ENCODE assay signal across 22 cellular contexts in the genomic region with DNA sequence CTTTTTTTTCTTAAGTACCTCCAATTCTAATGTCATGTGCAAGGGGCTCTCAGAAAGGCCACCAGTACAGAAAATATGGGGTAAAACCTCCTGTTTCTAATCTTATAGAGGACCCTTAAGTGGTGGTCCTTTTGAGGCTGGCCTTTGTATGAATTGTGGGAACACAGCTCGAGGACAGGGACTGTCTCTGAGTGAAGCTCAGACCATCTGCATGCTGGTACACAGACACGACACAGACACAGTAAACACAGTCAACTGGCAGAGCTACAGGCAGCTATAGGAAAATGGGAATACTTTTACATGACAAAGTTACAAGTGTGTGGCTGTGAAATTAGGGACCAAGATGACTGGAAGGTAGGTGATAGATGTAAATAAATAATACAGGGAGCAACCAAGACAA.
A peak's percentile ranks its signal among the peaks of the same experiment; 100 is the strongest.
DNase-seq lines count a peak whose midpoint lies in the region; ATAC-seq, FAIRE-seq and TF ChIP-seq lines count a peak whose summit lies in the region.
"Had no signal": no experiment of that assay in that cellular context is flagged by ENCODE, and none has a peak within 500 bp of the region (broad histone marks: within the 10 kb centered on the region; RNA-seq: fewer than 3 reads in every experiment).

No MANE protein-coding gene starts in this region.

- H3K27me3 ChIP-seq in breast epithelium (no peaks in the 10 kb centered on the region), H1 (replicated peaks in 1 of 4; ENCODE audit: control insufficient read depth in 3 of 4, extremely low read depth in 1 of 4, insufficient read depth in 3 of 4, low read length in 3 of 4) (no peaks in the 10 kb centered on the region)
- H3K27me3 ChIP-seq: BLaER1 had no signal

- CTCF ChIA-PET in MCF 10A (lab: Yijun Ruan, JAX) (interaction anchor here (0.6 to 0.7 kb wide), 2 partner anchors 115 to 357 kb away, joined by 3 to 4 read pairs; no protein-coding TSS in a partner anchor), H1 (lab: Charles Lee; ENCODE audit: partially characterized antibody) (interaction anchor here (0.9 to 1.1 kb wide), 2 partner anchors 22 to 230 kb away, joined by 3 read pairs; no protein-coding TSS in a partner anchor)

- no peak overlapping the region for H3K56ac ChIP-seq in H1 (replicated peaks; ENCODE audit: insufficient read length, low read depth, low read length)

- DNase-seq in MCF 10A (ENCODE audit: unreplicated experiment) (no peak), breast epithelium (ENCODE audit: low spot score in 2 of 2) (no peak), H1 (ENCODE audit: low read depth in 1 of 2, low spot score in 2 of 2) (no peak), omental fat pad (ENCODE audit: low spot score) (no peak), NCI-H2107 treated with DMSO at 0.1 percent for 48 hours (lab: John Stamatoyannopoulos, UW; ENCODE audit: unreplicated experiment) (no peak), GDM1 (lab: John Stamatoyannopoulos, UW) (no peak), G401 (ENCODE audit: low spot score) (no peak)
- DNase-seq: 8988T; CD8-positive, alpha-beta memory T cell; DMS79 treated with DMSO at 0.1 percent for 48 hours; H7; NCI-H187; NCI-H2171; NCI-H446; NCI-H69; RPMI8226; SJCRH30 had no signal

- ATAC-seq in omental fat pad (ENCODE audit: low FRiP score), result peak; percentile 28
- no peak for ATAC-seq in GM19397 (IDR thresholded peaks at IDR 0.05; ENCODE audit: unreplicated experiment)

- H3K4me1 ChIP-seq in breast epithelium (no peaks in the 10 kb centered on the region), H1 (replicated peaks in 1 of 4; ENCODE audit: control insufficient read depth in 3 of 4, insufficient read depth in 4 of 4, low read length in 3 of 4) (no peaks in the 10 kb centered on the region)
- H3K4me1 ChIP-seq: BLaER1, SJCRH30 had no signal

- no peaks in the 10 kb centered on the region for H3K36me3 Mint-ChIP-seq in MCF 10A (ENCODE audit: insufficient read depth, unreplicated experiment)

- POLR2A ChIA-PET in MCF 10A (lab: Yijun Ruan, JAX) (interaction anchor here (0.9 to 1.4 kb wide), 6 partner anchors 9 to 449 kb away, joined by 3 to 6 read pairs (median 4); no protein-coding TSS in a partner anchor), H1 (lab: Charles Lee; ENCODE audit: partially characterized antibody) (no interaction called here)

- no peak overlapping the region for H4K91ac ChIP-seq in H1 (replicated peaks; ENCODE audit: insufficient read length, low read length)

- H3K4me2 ChIP-seq in H1 (ENCODE audit: insufficient read depth in 1 of 2, low read depth in 2 of 2, low read length in 2 of 2), result no peak overlapping the region
- H3K4me2 ChIP-seq: BLaER1 had no signal

- H2BK5ac ChIP-seq in H1 (ENCODE audit: low read depth, low read length), result no peak overlapping the region

- 0 out of 2 replicates have a peak overlapping the region, but pooled peaks have one; percentile 51 for H2AFZ ChIP-seq in H1 (ENCODE audit: low read length)

- no peaks in the 10 kb centered on the region for H4K20me1 ChIP-seq in H1 (replicated peaks in 1 of 2; ENCODE audit: control insufficient read depth in 1 of 2, insufficient read depth in 2 of 2, low read length in 2 of 2)
- H4K20me1 ChIP-seq: BLaER1 had no signal

- H3K18ac ChIP-seq in H1 (ENCODE audit: extremely low read depth, low read length), result no peak overlapping the region

- no peak for TF ChIP-seq EP300 in H1 (IDR thresholded peaks at IDR 0.05; ENCODE audit: borderline replicate concordance in 1 of 2, low read depth in 2 of 2, low read length in 2 of 2)

- intact Hi-C loops in MCF 10A (cut with micrococcal nuclease), result no loop called here
- intact Hi-C loops in breast epithelium (cut with DNase I; ENCODE audit: low total_unique reads), result no loop called here

- 88% methylated on average over 2 of the region's 2 CpGs; no CpG with 5 or more reads in 1 of the 2 experiments for WGBS in H1 (ENCODE audit: extremely low coverage in 1 of 2, insufficient coverage in 1 of 2, insufficient read length in 1 of 2, insufficient replicate concordance in 2 of 2, low coverage in 1 of 2, low lambda C conversion rate in 2 of 2, missing lambda C conversion rate in 1 of 2), 2 experiments

- no peaks in the 10 kb centered on the region for H3K36me3 ChIP-seq in breast epithelium
- no peaks in the 10 kb centered on the region for H3K36me3 ChIP-seq in H1 (ENCODE audit: control insufficient read depth in 2 of 4, insufficient read depth in 4 of 4, low read length in 3 of 4)
- H3K36me3 ChIP-seq: BLaER1, SJCRH30 had no signal

- H2BK20ac ChIP-seq in H1 (ENCODE audit: low read length), result no peak overlapping the region

- no peaks in the 10 kb centered on the region for H3K79me2 ChIP-seq in H1 (ENCODE audit: control insufficient read depth in 1 of 2, insufficient read depth in 2 of 2, low read length in 2 of 2)

- H3K4me1 Mint-ChIP-seq in MCF 10A (ENCODE audit: insufficient read depth, unreplicated experiment), result no peaks in the 10 kb centered on the region
- H3K4me1 Mint-ChIP-seq: CD8-positive, alpha-beta memory T cell had no signal

- H2AK5ac ChIP-seq in H1 (ENCODE audit: low read depth, low read length), result no peak overlapping the region

- H3K14ac ChIP-seq in H1 (ENCODE audit: insufficient read length), result no peak overlapping the region

- H3K4me3 ChIP-seq in breast epithelium, result no peak overlapping the region
- no peak overlapping the region for H3K4me3 ChIP-seq in H1 (ENCODE audit: extremely low read depth in 1 of 4, insufficient read depth in 2 of 4, low read depth in 3 of 4, low read length in 4 of 4)
- H3K4me3 ChIP-seq: BLaER1, SJCRH30 had no signal

- no peak for TF ChIP-seq RAD21 in H1 (IDR thresholded peaks at IDR 0.05 in 1 of 2, conservative IDR thresholded peaks at IDR 0.05 in 1 of 2; ENCODE audit: low read depth in 2 of 2, low read length in 2 of 2)

- H2BK12ac ChIP-seq in H1 (ENCODE audit: low read depth, low read length), result no peak overlapping the region

- no peaks in the 10 kb centered on the region for H3K27me3 Mint-ChIP-seq in MCF 10A (ENCODE audit: insufficient read depth, unreplicated experiment)

- BruUV-seq in MCF 10A (replicated peaks; lab: Mats Ljungman, UMichigan), result TSS peak; percentile 89

- in situ Hi-C loops in G401 (cut with HindIII; ENCODE audit: low sequenced_read_pairs), result no loop called here

- no peaks in the 10 kb centered on the region for H3K23me2 ChIP-seq in H1 (ENCODE audit: low read depth, low read length)

- H2BK120ac ChIP-seq in H1 (replicated peaks; ENCODE audit: low read depth, low read length), result no peak overlapping the region

- no peaks in the 10 kb centered on the region for H3K79me1 ChIP-seq in H1 (ENCODE audit: low read depth, low read length)

- H3K4me3 Mint-ChIP-seq in MCF 10A (ENCODE audit: unreplicated experiment), result no peak overlapping the region
- H3K4me3 Mint-ChIP-seq: CD8-positive, alpha-beta memory T cell had no signal

- peak overlapping the region; percentile 39 for H3K27ac Mint-ChIP-seq in MCF 10A (ENCODE audit: low read depth, unreplicated experiment)
- H3K27ac Mint-ChIP-seq: CD8-positive, alpha-beta memory T cell had no signal

- TF ChIP-seq POLR2A in breast epithelium (IDR thresholded peaks at IDR 0.05) (no peak), H1 (IDR thresholded peaks at IDR 0.05; ENCODE audit: control extremely low read depth in 1 of 2, low read depth in 2 of 2, low read length in 2 of 2) (no peak)

- no peaks in the 10 kb centered on the region for H3K9me3 Mint-ChIP-seq in MCF 10A (ENCODE audit: unreplicated experiment)
- H3K9me3 Mint-ChIP-seq: CD8-positive, alpha-beta memory T cell had no signal

- H3K23ac ChIP-seq in H1 (ENCODE audit: insufficient read length), result no peak overlapping the region

- FAIRE-seq in H1 (lab: Jason Lieb, UNC), result no peak
- FAIRE-seq: GM12892, HTR-8/SVneo had no signal

- no peaks in the 10 kb centered on the region for H3K9me3 ChIP-seq in breast epithelium
- no peaks in the 10 kb centered on the region for H3K9me3 ChIP-seq in H1 (ENCODE audit: insufficient read depth in 2 of 2, low read depth in 1 of 2, low read length in 1 of 2)
- H3K9me3 ChIP-seq: BLaER1, SJCRH30 had no signal

- H3K9ac ChIP-seq in H1 (replicated peaks in 1 of 4; ENCODE audit: extremely low read depth in 1 of 4, low read depth in 3 of 4, low read length in 3 of 4), result no peak overlapping the region
- H3K9ac ChIP-seq: BLaER1 had no signal

- H3K4ac ChIP-seq in H1 (replicated peaks; ENCODE audit: insufficient read length, low read depth, low read length), result no peak overlapping the region

- H4K5ac ChIP-seq in H1 (ENCODE audit: insufficient read length, low read depth, low read length), result no peak overlapping the region

- TF ChIP-seq CTCF in MCF 10A (IDR thresholded peaks at IDR 0.05; ENCODE audit: unreplicated experiment) (no peak), breast epithelium (IDR thresholded peaks at IDR 0.05) (no peak), H1 (IDR thresholded peaks at IDR 0.05; ENCODE audit: control extremely low read depth in 1 of 3, insufficient read depth in 1 of 3, low read depth in 1 of 3, low read length in 3 of 3) (no peak), omental fat pad (IDR thresholded peaks at IDR 0.05) (no peak)

- H3K27ac ChIP-seq in breast epithelium, result no peak overlapping the region
- H3K27ac ChIP-seq in H1 (ENCODE audit: low read depth, low read length), result no peak overlapping the region
- H3K27ac ChIP-seq: BLaER1, HL-60, SJCRH30 had no signal

- no peak overlapping the region for H4K8ac ChIP-seq in H1 (ENCODE audit: extremely low read depth, insufficient read depth, low read length)

- no peak overlapping the region for H2BK15ac ChIP-seq in H1 (ENCODE audit: low read length)

TF ChIP-seq in H1, 55 proteins besides CTCF, POLR2A, EP300 and RAD21 (continues in another document):
- TF ChIP-seq KDM4A (IDR thresholded peaks at IDR 0.05; ENCODE audit: low read depth, low read length, severe bottlenecking), result no peak
- TF ChIP-seq GTF2F1 (IDR thresholded peaks at IDR 0.05; ENCODE audit: borderline replicate concordance, low read depth, low read length), result no peak
- TF ChIP-seq, protein P1, sequence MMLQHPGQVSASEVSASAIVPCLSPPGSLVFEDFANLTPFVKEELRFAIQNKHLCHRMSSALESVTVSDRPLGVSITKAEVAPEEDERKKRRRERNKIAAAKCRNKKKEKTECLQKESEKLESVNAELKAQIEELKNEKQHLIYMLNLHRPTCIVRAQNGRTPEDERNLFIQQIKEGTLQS (IDR thresholded peaks at IDR 0.05; ENCODE audit: insufficient read depth, low read depth, low read length), result no peak
- no peak for TF ChIP-seq SP1 (IDR thresholded peaks at IDR 0.05; ENCODE audit: low read depth, low read length)
- TF ChIP-seq SP2 (IDR thresholded peaks at IDR 0.05; ENCODE audit: low read length), result no peak
- no peak for TF ChIP-seq BACH1 (IDR thresholded peaks at IDR 0.05; ENCODE audit: low read length)
- TF ChIP-seq ASH2L (IDR thresholded peaks at IDR 0.05; ENCODE audit: low read length), result no peak
- TF ChIP-seq RFX5 (IDR thresholded peaks at IDR 0.05; ENCODE audit: borderline replicate concordance, low read depth, low read length), result no peak
- TF ChIP-seq, protein P2, sequence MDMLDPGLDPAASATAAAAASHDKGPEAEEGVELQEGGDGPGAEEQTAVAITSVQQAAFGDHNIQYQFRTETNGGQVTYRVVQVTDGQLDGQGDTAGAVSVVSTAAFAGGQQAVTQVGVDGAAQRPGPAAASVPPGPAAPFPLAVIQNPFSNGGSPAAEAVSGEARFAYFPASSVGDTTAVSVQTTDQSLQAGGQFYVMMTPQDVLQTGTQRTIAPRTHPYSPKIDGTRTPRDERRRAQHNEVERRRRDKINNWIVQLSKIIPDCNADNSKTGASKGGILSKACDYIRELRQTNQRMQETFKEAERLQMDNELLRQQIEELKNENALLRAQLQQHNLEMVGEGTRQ (IDR thresholded peaks at IDR 0.05; ENCODE audit: low read length), result no peak
